ENCODE assay signal across 21 cellular contexts in genomic region chr17:81529437-81529803, GRCh38.
"Had no signal": no experiment of that assay in that cellular context is flagged by ENCODE, and none has a peak within 500 bp of the region (broad histone marks: within the 10 kb centered on the region; RNA-seq: fewer than 3 reads in every experiment).

No MANE protein-coding gene starts in this region.

- H3K9me3 ChIP-seq: body of pancreas, breast epithelium, SJCRH30 had no signal

- DNase-seq: activated CD4-positive, alpha-beta T cell treated with anti-CD3 and anti-CD28 coated beads, Interleukin-2, amount 10 ng/mL, durations not matched to agents 24 days and 14 days; activated CD4-positive, alpha-beta T cell treated with anti-CD3 and anti-CD28 coated beads, Interleukin-2, amount 50 U/mL, for 4 hours; activated CD8-positive, alpha-beta T cell treated with anti-CD3 and anti-CD28 coated beads, Interleukin-2, amount 10 ng/mL, durations not matched to agents 7 days and 5 days; activated gamma-delta T cell; activated naive CD4-positive, alpha-beta T cell treated with Interleukin-2 at 50 U/mL for 16 hours; activated naive CD8-positive, alpha-beta T cell treated with anti-CD3 and anti-CD28 coated beads, Interleukin-2, amount 10 ng/mL, durations not matched to agents 7 days and 5 days; activated T-cell treated with anti-CD3 and anti-CD28 coated beads, Interleukin-2, amount 50 U/mL, for 24 hours; amygdala; NCI-H1092 treated with DMSO at 0.1 percent for 48 hours; NCI-H2029 treated with DMSO at 0.1 percent for 48 hours; NCI-H2107; NCI-H2171 treated with DMSO at 0.1 percent for 48 hours; NCI-H2227 treated with DMSO at 0.1 percent for 48 hours; NCI-H446; NK-92 treated with Interleukin-12 subunit alpha and Interleukin-12 subunit beta, amount 100 ng/mL, for 24 hours had no signal

- H3K4me3 ChIP-seq: body of pancreas, breast epithelium, SJCRH30, SK-N-MC had no signal

- H3K36me3 ChIP-seq: breast epithelium, SJCRH30 had no signal

- H3K4me1 ChIP-seq: breast epithelium had no signal

- FAIRE-seq: astrocyte, TTC549 had no signal

- ATAC-seq: activated CD8-positive, alpha-beta T cell treated with anti-CD3 and anti-CD28 coated beads, Interleukin-2, amount 10 ng/mL, durations not matched to agents 7 days and 5 days had no signal

- H3K27me3 ChIP-seq: body of pancreas had no signal

- H3K27ac ChIP-seq: body of pancreas, breast epithelium, SJCRH30, SK-N-MC had no signal
